In genomic region chr1:167137285-167138192, GRCh38 we compare ENCODE assay signal across 1 cellular context.
TF ChIP-seq lines count a peak whose summit lies in the region.

No MANE protein-coding gene starts in this region.

TF ChIP-seq in H1, 55 proteins besides CTCF, POLR2A, EP300 and RAD21:
- TF ChIP-seq GTF2F1 (IDR thresholded peaks at IDR 0.05; ENCODE audit: borderline replicate concordance, low read depth, low read length), result no peak
- TF ChIP-seq NANOG (IDR thresholded peaks at IDR 0.05; ENCODE audit: insufficient read depth, low read depth, low read length, poor library complexity, severe bottlenecking), result no peak
- TF ChIP-seq CBX8 (IDR thresholded peaks at IDR 0.05; ENCODE audit: borderline replicate concordance, low read depth, low read length), result no peak
- no peak for TF ChIP-seq CEBPB (IDR thresholded peaks at IDR 0.05; ENCODE audit: low read depth, low read length)
- no peak for TF ChIP-seq CHD7 (IDR thresholded peaks at IDR 0.05; ENCODE audit: insufficient replicate concordance, low read length)
- TF ChIP-seq TAF1 (IDR thresholded peaks at IDR 0.05; ENCODE audit: low read depth, low read length), result no peak
- no peak for TF ChIP-seq KDM5A (IDR thresholded peaks at IDR 0.05; ENCODE audit: low read length)
- no peak for TF ChIP-seq MAFK (IDR thresholded peaks at IDR 0.05; ENCODE audit: low read depth, low read length)
- no peak for TF ChIP-seq RFX5 (IDR thresholded peaks at IDR 0.05; ENCODE audit: borderline replicate concordance, low read depth, low read length)
- no peak for TF ChIP-seq SAP30 (IDR thresholded peaks at IDR 0.05; ENCODE audit: insufficient read depth, insufficient replicate concordance, low read length)
- no peak for TF ChIP-seq ZNF274 (IDR thresholded peaks at IDR 0.05; ENCODE audit: borderline replicate concordance, extremely low read depth, low read length)
- TF ChIP-seq SUZ12 (IDR thresholded peaks at IDR 0.05; ENCODE audit: low read length), result no peak
- no peak for TF ChIP-seq E2F6 (IDR thresholded peaks at IDR 0.05)
- no peak for TF ChIP-seq TCF12 (IDR thresholded peaks at IDR 0.05; ENCODE audit: low read depth, low read length)
- no peak for TF ChIP-seq HDAC2 (IDR thresholded peaks at IDR 0.05; ENCODE audit: borderline replicate concordance in 1 of 2, low read depth in 2 of 2, low read length in 2 of 2)
- no peak for TF ChIP-seq CTBP2 (IDR thresholded peaks at IDR 0.05; ENCODE audit: borderline replicate concordance, insufficient read depth, insufficient read length, low read length)
- TF ChIP-seq CHD2 (IDR thresholded peaks at IDR 0.05; ENCODE audit: low read length), result no peak
- TF ChIP-seq USF2 (IDR thresholded peaks at IDR 0.05; ENCODE audit: low read length), result no peak
- no peak for TF ChIP-seq JUND (IDR thresholded peaks at IDR 0.05; ENCODE audit: low read length)
- no peak for TF ChIP-seq TAF7 (optimal IDR thresholded peaks at IDR 0.05; ENCODE audit: borderline replicate concordance, low read depth, low read length)
